In the genomic region with DNA sequence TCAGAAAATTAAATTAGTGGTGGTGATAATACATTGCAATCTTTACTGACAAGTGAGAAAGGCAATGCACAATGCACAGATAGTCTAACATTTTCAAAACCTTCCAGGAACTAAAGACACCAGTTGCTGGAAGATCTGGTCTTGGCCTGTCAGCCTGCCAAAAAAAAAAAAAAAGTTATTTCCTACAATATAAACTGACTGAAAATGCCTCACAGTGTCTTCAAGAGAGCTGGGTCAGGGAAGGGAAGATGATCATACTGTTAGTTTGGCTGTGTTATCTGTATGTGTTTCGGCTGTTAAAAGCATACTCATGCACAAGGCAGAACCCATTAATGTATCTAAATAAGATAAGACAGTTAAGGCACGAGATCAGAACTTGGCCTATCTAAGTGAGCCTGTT, we compare ENCODE assay signal across 17 cellular contexts.
DNase-seq lines count a peak whose midpoint lies in the region; TF ChIP-seq lines count a peak whose summit lies in the region.
"Had no signal": no experiment of that assay in that cellular context is flagged by ENCODE, and none has a peak within 500 bp of the region (broad histone marks: within the 10 kb centered on the region; RNA-seq: fewer than 3 reads in every experiment).

No MANE protein-coding gene starts in this region.

- 34 to 56% methylated on average over 2 of the region's 2 CpGs for WGBS in testis, 2 donors

- peak overlapping the region in 1 of 3 experiments; percentile 8 for H3K4me3 Mint-ChIP-seq in nephron
- H3K4me3 Mint-ChIP-seq: GM23338 had no signal

- DNase-seq in RPMI7951 (ENCODE audit: low read depth) (peak; percentile 9), fibroblast of the aortic adventitia (ENCODE audit: low read depth) (peak; percentile 39), anterior cingulate cortex (lab: John Stamatoyannopoulos, UW) (no peak), testis (no peak), NCI-H1048 (lab: John Stamatoyannopoulos, UW) (no peak)
- DNase-seq in effector memory CD4-positive, alpha-beta T cell: no peak
- DNase-seq: ACHN; AML-193; HCEC 1CT; NCI-H2081; NCI-H748 treated with DMSO at 0.1 percent for 48 hours; NK-92 treated with Interleukin-12 subunit alpha and Interleukin-12 subunit beta, amount 100 ng/mL, for 24 hours; RPMI8226 had no signal

- H3K27me3 Mint-ChIP-seq in nephron (ENCODE audit: low read depth): no peaks in the 10 kb centered on the region

- H3K4me1 ChIP-seq in testis: no peaks in the 10 kb centered on the region
- H3K4me1 ChIP-seq in effector memory CD4-positive, alpha-beta T cell (ENCODE audit: control insufficient read depth, insufficient read depth, low read length, poor library complexity, severe bottlenecking): no peaks in the 10 kb centered on the region

- TF ChIP-seq POLR2A in testis (IDR thresholded peaks at IDR 0.05): no peak

- no peaks in the 10 kb centered on the region for H3K9me3 Mint-ChIP-seq in nephron
- H3K9me3 Mint-ChIP-seq: GM23338 had no signal

- H3K27me3 ChIP-seq in testis: no peaks in the 10 kb centered on the region
- no peaks in the 10 kb centered on the region for H3K27me3 ChIP-seq in effector memory CD4-positive, alpha-beta T cell (replicated peaks; ENCODE audit: control insufficient read depth, insufficient read depth, low read length, poor library complexity, severe bottlenecking)

- no peaks in the 10 kb centered on the region for H3K36me3 ChIP-seq in testis (ENCODE audit: low read depth, missing control alignments)
- H3K36me3 ChIP-seq in effector memory CD4-positive, alpha-beta T cell (ENCODE audit: control insufficient read depth, insufficient read depth, low read length): no peaks in the 10 kb centered on the region

- H3K36me3 Mint-ChIP-seq in nephron (ENCODE audit: low read depth): no peaks in the 10 kb centered on the region

- H3K27ac ChIP-seq in VCaP (peak overlapping the region; percentile 65), testis (no peak overlapping the region)
- H3K27ac ChIP-seq in effector memory CD4-positive, alpha-beta T cell (ENCODE audit: insufficient read depth, low read length, poor library complexity, severe bottlenecking): no peak overlapping the region
- H3K27ac ChIP-seq: C4-2B had no signal

- no peaks in the 10 kb centered on the region for H3K9me3 ChIP-seq in testis
- H3K9me3 ChIP-seq in effector memory CD4-positive, alpha-beta T cell (ENCODE audit: control insufficient read depth, low read length): no peaks in the 10 kb centered on the region

- TF ChIP-seq CTCF in VCaP (conservative IDR thresholded peaks at IDR 0.05) (no peak), fibroblast of the aortic adventitia (IDR thresholded peaks at IDR 0.05; ENCODE audit: insufficient read depth, low read length) (no peak), nephron (IDR thresholded peaks at IDR 0.05; ENCODE audit: unreplicated experiment in 3 of 3) (no peak), testis (IDR thresholded peaks at IDR 0.05) (no peak)

- H3K4me1 Mint-ChIP-seq in nephron: peaks cover 12% of the 10 kb centered on the region

- H3K27ac Mint-ChIP-seq in nephron: peak overlapping the region in 2 of 3 experiments; percentile 81 to 94
- H3K27ac Mint-ChIP-seq: GM23338 had no signal

- H3K4me3 ChIP-seq in fibroblast of the aortic adventitia (ENCODE audit: low read depth, low read length) (no peak overlapping the region), testis (no peak overlapping the region)
- H3K4me3 ChIP-seq in effector memory CD4-positive, alpha-beta T cell (ENCODE audit: insufficient read depth, low read depth, low read length, poor library complexity, severe bottlenecking): no peak overlapping the region
- H3K4me3 ChIP-seq: GM23338 had no signal

- intact Hi-C loops in testis (cut with DNase I; ENCODE audit: low total_unique reads): no loop called here

Comparison
In these comparisons a context has a peak if more than half of its experiments do, and no peak if none do; other contexts are left out.
1. DNase-seq: peak in RPMI7951 (single experiment) and fibroblast of the aortic adventitia (single experiment); none in anterior cingulate cortex (0 of 58), testis (single experiment), effector memory CD4-positive, alpha-beta T cell (0 of 3) and NCI-H1048 (single experiment).